ENCODE assay signal across 12 cellular contexts in genomic region chr6:45687570-45687969, GRCh38.
DNase-seq lines count a peak whose midpoint lies in the region; ATAC-seq lines count a peak whose summit lies in the region.
"Had no signal": no experiment of that assay in that cellular context is flagged by ENCODE, and none has a peak within 500 bp of the region (broad histone marks: within the 10 kb centered on the region; RNA-seq: fewer than 3 reads in every experiment).

No MANE protein-coding gene starts in this region.

- no peak overlapping the region for H3K4me2 ChIP-seq in mesendoderm (ENCODE audit: low read length)

- no peaks in the 10 kb centered on the region for H3K4me1 Mint-ChIP-seq in activated CD4-positive, alpha-beta T cell treated with anti-CD3 and anti-CD28 coated beads, Interleukin-2, amount 10 ng/mL, durations not matched to agents 7 days and 5 days

- no peaks in the 10 kb centered on the region for H3K36me3 ChIP-seq in mesendoderm (ENCODE audit: control insufficient read depth, insufficient read depth, low read length)
- H3K36me3 ChIP-seq: thoracic aorta had no signal

- no peak overlapping the region for H3K9ac ChIP-seq in mesendoderm (ENCODE audit: low read length)

- no peak overlapping the region for H3K4me3 Mint-ChIP-seq in activated CD4-positive, alpha-beta T cell treated with anti-CD3 and anti-CD28 coated beads, Interleukin-2, amount 10 ng/mL, durations not matched to agents 7 days and 5 days
- H3K4me3 Mint-ChIP-seq: HFFc6 had no signal

- H2BK120ac ChIP-seq in mesendoderm (ENCODE audit: low read depth, low read length): no peak overlapping the region

- H3K4me1 ChIP-seq in mesendoderm (ENCODE audit: control insufficient read depth, low read depth, low read length): no peaks in the 10 kb centered on the region

- H4K5ac ChIP-seq in mesendoderm (ENCODE audit: low read length): no peak overlapping the region

- H3K4me3 ChIP-seq in mesendoderm (ENCODE audit: low read length): no peak overlapping the region
- H3K4me3 ChIP-seq: thoracic aorta had no signal

- no peaks in the 10 kb centered on the region for H3K79me1 ChIP-seq in mesendoderm (ENCODE audit: low read length)

- CTCF ChIA-PET in activated CD4-positive, alpha-beta T cell treated with anti-CD3 and anti-CD28 coated beads, Interleukin-2, amount 10 ng/mL, durations not matched to agents 7 days and 5 days (lab: Charles Lee): interaction anchor here (0.6 kb wide), 1 partner anchor 156 kb away, joined by 3 read pairs; no protein-coding TSS in a partner anchor

- WGBS in mesendoderm (ENCODE audit: extremely low coverage, insufficient coverage, low lambda C conversion rate): no CpG with 5 or more reads among the region's 9 CpGs

- no peak overlapping the region for H3K23ac ChIP-seq in mesendoderm (ENCODE audit: low read length)

- peaks cover under 1% of the 10 kb centered on the region for H3K27me3 Mint-ChIP-seq in activated CD4-positive, alpha-beta T cell treated with anti-CD3 and anti-CD28 coated beads, Interleukin-2, amount 10 ng/mL, durations not matched to agents 7 days and 5 days

- H3K27me3 ChIP-seq in mesendoderm (ENCODE audit: insufficient read depth, low read length, poor library complexity): no peaks in the 10 kb centered on the region

- POLR2A ChIA-PET in activated CD4-positive, alpha-beta T cell treated with anti-CD3 and anti-CD28 coated beads, Interleukin-2, amount 10 ng/mL, durations not matched to agents 7 days and 5 days (lab: Charles Lee): no interaction called here

- no peaks in the 10 kb centered on the region for H3K79me2 ChIP-seq in mesendoderm (ENCODE audit: control insufficient read depth, insufficient read depth, low read length)

- no peak overlapping the region for H3K27ac ChIP-seq in mesendoderm (ENCODE audit: low read depth, low read length)
- H3K27ac ChIP-seq: thoracic aorta had no signal

- H4K8ac ChIP-seq in mesendoderm (ENCODE audit: low read depth, low read length): no peak overlapping the region

- H3K18ac ChIP-seq in mesendoderm (ENCODE audit: low read length): no peak overlapping the region

- H3K36me3 Mint-ChIP-seq in activated CD4-positive, alpha-beta T cell treated with anti-CD3 and anti-CD28 coated beads, Interleukin-2, amount 10 ng/mL, durations not matched to agents 7 days and 5 days (ENCODE audit: low read depth): no peaks in the 10 kb centered on the region

- H2BK15ac ChIP-seq in mesendoderm (replicated peaks; ENCODE audit: low read depth): no peak overlapping the region

- no peak overlapping the region for H3K27ac Mint-ChIP-seq in activated CD4-positive, alpha-beta T cell treated with anti-CD3 and anti-CD28 coated beads, Interleukin-2, amount 10 ng/mL, durations not matched to agents 7 days and 5 days
- H3K27ac Mint-ChIP-seq: HFFc6 had no signal

- H2AK5ac ChIP-seq in mesendoderm (ENCODE audit: low read length): no peak overlapping the region

- peak; percentile 91 for ATAC-seq in GM18907 (IDR thresholded peaks at IDR 0.05; ENCODE audit: unreplicated experiment)
- ATAC-seq in GM21619 (IDR thresholded peaks at IDR 0.05; ENCODE audit: unreplicated experiment): peak; percentile 94
- ATAC-seq in HG03196 (IDR thresholded peaks at IDR 0.05; ENCODE audit: unreplicated experiment): peak; percentile 84

- H3K9me3 Mint-ChIP-seq in activated CD4-positive, alpha-beta T cell treated with anti-CD3 and anti-CD28 coated beads, Interleukin-2, amount 10 ng/mL, durations not matched to agents 7 days and 5 days: peaks cover 18% of the 10 kb centered on the region
- H3K9me3 Mint-ChIP-seq: HFFc6 had no signal

- H3K56ac ChIP-seq in mesendoderm (ENCODE audit: low read length): no peak overlapping the region

- peak; percentile 93 for DNase-seq in kidney glomerular epithelial cell (lab: John Stamatoyannopoulos, UW)
- no peak for DNase-seq in NCI-H187 treated with DMSO at 0.1 percent for 48 hours (lab: John Stamatoyannopoulos, UW)
- no peak for DNase-seq in globus pallidus (ENCODE audit: low spot score)
- DNase-seq in mesendoderm: no peak
- DNase-seq in activated CD4-positive, alpha-beta T cell treated with anti-CD3 and anti-CD28 coated beads, Interleukin-2, amount 10 ng/mL, durations not matched to agents 7 days and 5 days: no peak
- DNase-seq: DND-41, HFFc6, NCI-H1930 had no signal

- no peak overlapping the region for H2BK5ac ChIP-seq in mesendoderm (ENCODE audit: low read length)

- H3K4ac ChIP-seq in mesendoderm (ENCODE audit: low read depth, low read length): no peak overlapping the region
